ENCODE assay signal across 20 cellular contexts in the genomic region with DNA sequence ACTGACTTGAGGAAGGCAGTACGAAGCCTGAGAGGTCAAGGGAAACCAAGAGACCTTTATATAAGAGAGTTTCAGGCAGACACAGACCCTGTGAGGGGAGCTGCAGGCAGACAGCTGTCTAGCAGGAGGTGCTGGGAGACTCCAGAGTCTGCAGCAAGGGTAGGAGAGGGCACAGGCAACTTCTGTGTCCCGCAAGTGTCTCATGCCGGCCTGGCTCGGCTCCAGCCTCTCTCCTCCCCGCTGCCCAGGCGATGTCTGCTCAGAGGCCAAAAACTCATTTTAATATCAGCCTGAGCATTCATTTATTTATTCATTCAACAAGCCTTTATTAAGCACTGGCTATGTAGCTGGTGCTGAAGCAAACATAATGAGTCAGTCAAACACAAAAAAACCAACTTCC.
"Had no signal": no experiment of that assay in that cellular context is flagged by ENCODE, and none has a peak within 500 bp of the region (broad histone marks: within the 10 kb centered on the region; RNA-seq: fewer than 3 reads in every experiment).

No MANE protein-coding gene starts in this region.

- H3K9me3 Mint-ChIP-seq: activated T-cell treated with anti-CD3 and anti-CD28 coated beads, Interleukin-2, amount 50 U/mL, for 72 hours; stimulated activated memory B cell treated with anti-CD40 and anti-IgM and Interleukin-4, amounts not matched to agents 10 μg/mL and 1 μg/mL and 100 μg/mL, for 72 hours had no signal

- H2AFZ ChIP-seq: parathyroid adenoma had no signal

- H3K79me2 ChIP-seq: parathyroid adenoma had no signal

- H3K4me3 ChIP-seq: dorsolateral prefrontal cortex, mucosa of descending colon, spleen, testis, upper lobe of left lung had no signal

- H3K9ac ChIP-seq: parathyroid adenoma had no signal

- H3K27ac ChIP-seq: dorsolateral prefrontal cortex, parathyroid adenoma, spleen, testis, upper lobe of left lung had no signal

- H3K4me1 Mint-ChIP-seq: stimulated activated memory B cell treated with anti-CD40 and anti-IgM and Interleukin-4, amounts not matched to agents 10 μg/mL and 1 μg/mL and 100 μg/mL, for 72 hours had no signal

- H3K27ac Mint-ChIP-seq: activated naive CD8-positive, alpha-beta T cell; stimulated activated memory B cell treated with anti-CD40 and anti-IgM and Interleukin-4, amounts not matched to agents 10 μg/mL and 1 μg/mL and 100 μg/mL, for 72 hours had no signal

- DNase-seq: activated CD4-positive, CD25-positive, alpha-beta regulatory T cell treated with anti-CD3 and anti-CD28 coated beads, Interleukin-2, amount 50 U/mL, for 72 hours; activated gamma-delta T cell treated with Interleukin-2 at 50 U/mL for 16 hours; activated T-cell treated with anti-CD3 and anti-CD28 coated beads, Interleukin-2, amount 50 U/mL, for 72 hours; caudate nucleus; dorsolateral prefrontal cortex; foreskin melanocyte; head of caudate nucleus; kidney; mucosa of descending colon; naive thymus-derived CD4-positive, alpha-beta T cell; spleen; stimulated activated CD4-positive, alpha-beta T cell treated with anti-CD3 and anti-CD28 coated beads, Interleukin-4, amount 100 ng/mL, for 4 hours; T-helper 1 cell; T-helper 9 cell; testis; upper lobe of left lung had no signal

- ATAC-seq: activated T-cell treated with anti-CD3 and anti-CD28 coated beads, Interleukin-2, amount 50 U/mL, for 72 hours; mucosa of descending colon; naive thymus-derived CD4-positive, alpha-beta T cell; sciatic nerve; stimulated activated memory B cell treated with anti-CD40 and anti-IgM and Interleukin-4, amounts not matched to agents 10 μg/mL and 1 μg/mL and 100 μg/mL, for 72 hours had no signal

- H3K4me3 Mint-ChIP-seq: activated naive CD8-positive, alpha-beta T cell; activated T-cell treated with anti-CD3 and anti-CD28 coated beads, Interleukin-2, amount 50 U/mL, for 72 hours; naive thymus-derived CD4-positive, alpha-beta T cell; stimulated activated memory B cell treated with anti-CD40 and anti-IgM and Interleukin-4, amounts not matched to agents 10 μg/mL and 1 μg/mL and 100 μg/mL, for 72 hours had no signal

- H3K9me3 ChIP-seq: mucosa of descending colon, spleen, testis, upper lobe of left lung had no signal

- H3K4me1 ChIP-seq: parathyroid adenoma had no signal

- H3K27me3 Mint-ChIP-seq: activated naive CD8-positive, alpha-beta T cell had no signal

- H3K36me3 Mint-ChIP-seq: activated naive CD8-positive, alpha-beta T cell; naive thymus-derived CD4-positive, alpha-beta T cell; stimulated activated memory B cell treated with anti-CD40 and anti-IgM and Interleukin-4, amounts not matched to agents 10 μg/mL and 1 μg/mL and 100 μg/mL, for 72 hours had no signal

- H3K27me3 ChIP-seq: spleen, testis, upper lobe of left lung had no signal
